11 cellular contexts compared by ENCODE assay signal in the genomic region with DNA sequence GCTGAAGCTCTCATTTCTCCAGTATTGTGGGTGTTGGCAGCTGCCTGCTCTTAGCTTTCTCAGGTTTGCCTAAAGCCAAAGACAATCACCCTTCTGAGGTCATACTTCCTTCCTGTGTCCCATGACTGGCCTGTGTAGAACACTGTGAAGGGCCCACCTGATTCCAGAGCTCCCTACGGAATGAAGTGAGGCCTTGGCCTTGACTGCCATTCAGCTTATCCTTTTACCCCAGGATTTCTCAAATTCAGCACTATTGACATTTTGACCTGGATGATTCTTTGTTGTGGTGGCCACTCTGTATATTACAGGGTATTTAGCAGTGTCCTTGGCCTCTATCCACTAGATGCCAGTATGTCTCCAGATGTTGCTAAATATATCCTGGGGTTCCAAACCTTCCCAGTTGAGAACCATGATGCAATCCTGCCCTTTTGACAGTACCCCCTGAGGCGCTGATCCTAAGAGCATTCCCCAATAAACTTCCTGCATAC.
DNase-seq lines count a peak whose midpoint lies in the region; ATAC-seq and TF ChIP-seq lines count a peak whose summit lies in the region.
"Had no signal": no experiment of that assay in that cellular context is flagged by ENCODE, and none has a peak within 500 bp of the region (broad histone marks: within the 10 kb centered on the region; RNA-seq: fewer than 3 reads in every experiment).

No MANE protein-coding gene starts in this region.

- H3K27me3 ChIP-seq in RWPE2 (ENCODE audit: insufficient read depth, poor library complexity, severe bottlenecking) (no peaks in the 10 kb centered on the region), foreskin keratinocyte (no peaks in the 10 kb centered on the region), smooth muscle cell (ENCODE audit: low read depth) (no peaks in the 10 kb centered on the region)

- H2AFZ ChIP-seq in smooth muscle cell (ENCODE audit: low read depth), result peak overlapping the region; percentile 72

- H3K4me1 ChIP-seq in RWPE2 (ENCODE audit: insufficient read depth, poor library complexity, severe bottlenecking) (peaks cover 14% of the 10 kb centered on the region), foreskin keratinocyte (peaks cover 13% of the 10 kb centered on the region), smooth muscle cell (ENCODE audit: low read depth) (peaks cover 4% of the 10 kb centered on the region)

- H3K4me1 Mint-ChIP-seq in T-helper 17 cell (peaks cover 2% of the 10 kb centered on the region), progenitor cell of endocrine pancreas (ENCODE audit: low read depth) (peaks cover 9% of the 10 kb centered on the region)
- H3K4me1 Mint-ChIP-seq: B cell; central memory CD8-positive, alpha-beta T cell had no signal

- no peaks in the 10 kb centered on the region for H3F3A ChIP-seq in smooth muscle cell (ENCODE audit: low read depth)

- H3K4me3 Mint-ChIP-seq in T-helper 17 cell (no peak overlapping the region), progenitor cell of endocrine pancreas (ENCODE audit: low read depth) (no peak overlapping the region)
- H3K4me3 Mint-ChIP-seq: B cell; central memory CD8-positive, alpha-beta T cell; T-helper 1 cell treated with Interleukin-12 subunit alpha and Interleukin-12 subunit beta and Interleukin-4 antibody, amounts not matched to agents 30 μg/mL and 1 μg/mL, for 36 hours had no signal

- H3K27ac ChIP-seq in RWPE2 (ENCODE audit: poor library complexity, severe bottlenecking), result peak overlapping the region; percentile 46
- H3K27ac ChIP-seq in foreskin keratinocyte, result peak overlapping the region; percentile 79
- H3K27ac ChIP-seq in smooth muscle cell (ENCODE audit: low read depth), result peak overlapping the region; percentile 3

- H3K4me3 ChIP-seq in RWPE2 (ENCODE audit: severe bottlenecking) (no peak overlapping the region), smooth muscle cell (no peak overlapping the region)

- H3K27me3 Mint-ChIP-seq in T-helper 17 cell (no peaks in the 10 kb centered on the region), progenitor cell of endocrine pancreas (no peaks in the 10 kb centered on the region)
- H3K27me3 Mint-ChIP-seq: central memory CD8-positive, alpha-beta T cell had no signal

- WGBS in smooth muscle cell (ENCODE audit: low lambda C conversion rate), result 43% methylated on average over 2 of the region's 2 CpGs

- TF ChIP-seq CTCF in RWPE2 (IDR thresholded peaks at IDR 0.05; ENCODE audit: poor library complexity, severe bottlenecking) (peak; percentile 74), foreskin keratinocyte (conservative IDR thresholded peaks at IDR 0.05) (peak; percentile 84), smooth muscle cell (IDR thresholded peaks at IDR 0.05; ENCODE audit: borderline replicate concordance, insufficient read depth, poor library complexity, severe bottlenecking) (peak; percentile 54), progenitor cell of endocrine pancreas (IDR thresholded peaks at IDR 0.05; ENCODE audit: unreplicated experiment) (no peak)

- H4K20me1 ChIP-seq in smooth muscle cell (ENCODE audit: low read depth), result no peaks in the 10 kb centered on the region

- ATAC-seq in RWPE2 (ENCODE audit: low read depth), result peak; percentile 96
- peak; percentile 91 for ATAC-seq in foreskin keratinocyte
- no peak for ATAC-seq in T-helper 17 cell

- H3K9ac ChIP-seq in smooth muscle cell (ENCODE audit: low read depth), result no peak overlapping the region

- no peaks in the 10 kb centered on the region for H3K36me3 ChIP-seq in RWPE2 (ENCODE audit: low read depth)
- H3K36me3 ChIP-seq in smooth muscle cell (ENCODE audit: low read depth), result no peaks in the 10 kb centered on the region

- peaks cover 2% of the 10 kb centered on the region for H3K36me3 Mint-ChIP-seq in T-helper 17 cell (ENCODE audit: low read depth)
- H3K36me3 Mint-ChIP-seq in progenitor cell of endocrine pancreas (ENCODE audit: insufficient read depth), result peaks cover 1% of the 10 kb centered on the region

- peak; percentile 5 for DNase-seq in NCI-H146 (lab: John Stamatoyannopoulos, UW)
- no peak for DNase-seq in NCI-H146 treated with DMSO at 0.1 percent for 48 hours (lab: John Stamatoyannopoulos, UW; ENCODE audit: unreplicated experiment)
- DNase-seq in RWPE2 (ENCODE audit: low spot score), result no peak
- DNase-seq in foreskin keratinocyte, result peak; percentile 70 to 90
- no peak for DNase-seq in smooth muscle cell (lab: John Stamatoyannopoulos, UW; ENCODE audit: unreplicated experiment)
- no peak for DNase-seq in activated CD4-positive, alpha-beta T cell treated with anti-CD3 and anti-CD28 coated beads for 48 hours
- DNase-seq in T-helper 17 cell, result no peak
- DNase-seq in progenitor cell of endocrine pancreas (ENCODE audit: low spot score, unreplicated experiment), result no peak

- H3K27ac Mint-ChIP-seq in T-helper 17 cell (no peak overlapping the region), progenitor cell of endocrine pancreas (no peak overlapping the region)
- H3K27ac Mint-ChIP-seq: B cell; T-helper 1 cell treated with Interleukin-12 subunit alpha and Interleukin-12 subunit beta and Interleukin-4 antibody, amounts not matched to agents 30 μg/mL and 1 μg/mL, for 36 hours had no signal

- no peak overlapping the region for H3K4me2 ChIP-seq in smooth muscle cell

- peaks cover 10% of the 10 kb centered on the region for H3K9me3 Mint-ChIP-seq in progenitor cell of endocrine pancreas (ENCODE audit: low read depth)

- no peaks in the 10 kb centered on the region for H3K79me2 ChIP-seq in smooth muscle cell (ENCODE audit: low read depth)

- H3K9me3 ChIP-seq in RWPE2 (ENCODE audit: severe bottlenecking) (peaks cover 1% of the 10 kb centered on the region), smooth muscle cell (replicated peaks; ENCODE audit: low read depth) (no peaks in the 10 kb centered on the region), T-helper 17 cell (ENCODE audit: control insufficient read depth, low read length, poor library complexity, severe bottlenecking) (no peaks in the 10 kb centered on the region)

Comparison
In these comparisons a context has a peak if more than half of its experiments do, and no peak if none do; other contexts are left out.
1. DNase-seq: peak in NCI-H146 (single experiment) and foreskin keratinocyte (2 of 2); none in NCI-H146 treated with DMSO at 0.1 percent for 48 hours (single experiment), RWPE2 (single experiment), smooth muscle cell (single experiment), activated CD4-positive, alpha-beta T cell treated with anti-CD3 and anti-CD28 coated beads for 48 hours (single experiment), T-helper 17 cell (0 of 3) and progenitor cell of endocrine pancreas (single experiment).
2. H3K27ac ChIP-seq: peak in every context shown above with its lines; median percentile 79 in foreskin keratinocyte; 46 in RWPE2; 3 in smooth muscle cell.